29 cellular contexts compared by ENCODE assay signal in genomic region chr21:30487336-30487735, GRCh38. TPM values are rescaled to one million over a fixed set of nuclear protein-coding genes. Genes with fewer than 3 reads are reported as not detected.
"Had no signal": no experiment of that assay in that cellular context is flagged by ENCODE, and none has a peak within 500 bp of the region (broad histone marks: within the 10 kb centered on the region; RNA-seq: fewer than 3 reads in every experiment).

KRTAP19-2 (minus strand) TSS chr21:30487436; CDS start chr21:30487348, 88 bp downstream.

- DNase-seq: stimulated activated CD4-positive, alpha-beta T cell treated with anti-CD3 and anti-CD28 coated beads, Interleukin-2, amount 100 ng/mL, for 48 hours; stimulated activated CD4-positive, alpha-beta T cell treated with anti-CD3 and anti-CD28 coated beads, Interleukin-4, amount 100 ng/mL, for 1 hour; stimulated activated CD4-positive, alpha-beta T cell treated with anti-CD3 and anti-CD28 coated beads, Interleukin-4, amount 100 ng/mL, for 24 hours; stimulated activated CD4-positive, alpha-beta T cell treated with anti-CD3 and anti-CD28 coated beads, Interleukin-4, amount 100 ng/mL, for 4 hours; stimulated activated CD8-positive, alpha-beta memory T cell treated with anti-CD3 and anti-CD28 coated beads, Interleukin-4, amount 100 ng/mL, for 48 hours; stimulated activated naive B cell treated with anti-CD40 and anti-IgM and Interleukin-4, amounts not matched to agents 10 μg/mL and 1 μg/mL and 100 μg/mL, for 72 hours; stimulated activated naive CD4-positive, alpha-beta T cell; stimulated activated naive CD4-positive, alpha-beta T cell treated with Interleukin-2 at 50 U/mL for 16 hours; stimulated activated naive CD8-positive, alpha-beta T cell treated with anti-CD3 and anti-CD28 coated beads, Interleukin-15, amount 100 ng/mL, for 72 hours; stimulated activated naive CD8-positive, alpha-beta T cell treated with anti-CD3 and anti-CD28 coated beads, Interleukin-15, Interleukin-2, amounts not matched to agents 100 U/mL and 50 U/mL, for 24 hours; stomach; substantia nigra; testis; thyroid gland; tibial artery; transverse colon; trophoblast cell; upper lobe of left lung; uterus had no signal

- H3K27ac ChIP-seq: stomach, suprapubic skin, testis, thoracic aorta, thyroid gland, tibial artery, tibial nerve, transverse colon, upper lobe of left lung, uterus, vagina had no signal

- ATAC-seq: stimulated activated memory B cell treated with anti-CD40 and anti-IgM and Interleukin-4, amounts not matched to agents 10 μg/mL and 1 μg/mL and 100 μg/mL, for 72 hours; stimulated activated naive B cell treated with anti-CD40 and anti-IgM and Interleukin-4, amounts not matched to agents 10 μg/mL and 1 μg/mL and 100 μg/mL, for 72 hours; stimulated activated naive CD8-positive, alpha-beta T cell treated with anti-CD3 and anti-CD28 coated beads, Interleukin-15, amount 100 ng/mL, for 72 hours; stimulated activated naive CD8-positive, alpha-beta T cell treated with anti-CD3 and anti-CD28 coated beads, Interleukin-15, Interleukin-2, amounts not matched to agents 100 U/mL and 50 U/mL, for 24 hours had no signal

- H3K36me3 ChIP-seq: stomach, suprapubic skin, thoracic aorta, thyroid gland, tibial artery, tibial nerve, transverse colon, upper lobe of left lung, vagina had no signal

- H3K4me3 ChIP-seq: stomach, suprapubic skin, testis, thoracic aorta, thyroid gland, tibial artery, tibial nerve, transverse colon, upper lobe of left lung, uterus, vagina had no signal

- H3K9me3 ChIP-seq: testis, thoracic aorta, thyroid gland, uterus, vagina had no signal

- H3K4me1 ChIP-seq: stomach, suprapubic skin, testis, thyroid gland, tibial artery, tibial nerve, transverse colon, upper lobe of left lung, uterus, vagina had no signal

- H3K27me3 ChIP-seq: stomach, suprapubic skin, testis, thyroid gland, tibial artery, tibial nerve, transverse colon, upper lobe of left lung, uterus, vagina had no signal

RNA-seq across cellular contexts. Expression of gene KRTAP19-2, which starts in this region (rescaled TPM):
- total RNA-seq: stomach, subcutaneous adipose tissue, suprapubic skin, temporal lobe, testis, thoracic aorta, thyroid gland, tibial nerve, transverse colon, upper lobe of left lung, ureter, urinary bladder, uterus, vagina had no signal
- polyA plus RNA-seq: stomach, thymus, urinary bladder had no signal
